In the genomic region with DNA sequence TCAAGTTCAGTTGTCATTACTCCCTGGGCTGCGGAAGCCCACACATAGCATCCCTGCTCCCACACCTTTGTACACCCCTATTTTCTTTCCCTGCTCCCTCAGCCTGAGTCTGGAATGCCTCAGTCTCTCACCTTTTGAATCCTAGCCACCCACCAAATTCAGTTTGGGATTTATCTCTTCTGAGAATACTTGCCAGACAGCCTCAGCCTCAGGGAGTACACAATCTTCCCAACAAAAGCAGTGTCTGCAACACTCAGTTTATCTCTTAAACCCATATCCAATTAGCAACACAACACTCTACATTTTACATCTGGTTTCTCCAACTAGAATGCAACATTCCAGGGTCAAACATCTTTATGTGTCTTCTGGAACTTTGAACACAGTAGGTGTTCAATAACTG, we compare ENCODE assay signal across 26 cellular contexts.
"Had no signal": no experiment of that assay in that cellular context is flagged by ENCODE, and none has a peak within 500 bp of the region (broad histone marks: within the 10 kb centered on the region; RNA-seq: fewer than 3 reads in every experiment).

No MANE protein-coding gene starts in this region.

- H3K27me3 Mint-ChIP-seq: stimulated activated memory B cell treated with anti-CD40 and anti-IgM and Interleukin-4, amounts not matched to agents 10 μg/mL and 1 μg/mL and 100 μg/mL, for 72 hours had no signal

- H3K4me3 ChIP-seq: heart left ventricle, left ventricle myocardium inferior, lung, mucosa of descending colon, right atrium auricular region, right lobe of liver, skin epidermis, spleen, testis, thyroid gland, transverse colon, upper lobe of left lung, vagina had no signal

- H3K27ac Mint-ChIP-seq: naive thymus-derived CD4-positive, alpha-beta T cell; natural killer cell treated with Interleukin-12 subunit alpha and Interleukin-12 subunit beta and Interleukin-15 and Interleukin-18, amount 100 ng/mL, for 72 hours; progenitor cell of endocrine pancreas; stimulated activated memory B cell treated with anti-CD40 and anti-IgM and Interleukin-4, amounts not matched to agents 10 μg/mL and 1 μg/mL and 100 μg/mL, for 72 hours; stimulated activated naive CD8-positive, alpha-beta T cell treated with anti-CD3 and anti-CD28 coated beads, Interleukin-15, amount 100 ng/mL, for 72 hours had no signal

- H3K4me1 ChIP-seq: heart left ventricle, left ventricle myocardium inferior, parathyroid adenoma, right atrium auricular region, right lobe of liver, spleen, testis, thyroid gland, transverse colon, upper lobe of left lung, vagina had no signal

- DNase-seq: heart left ventricle; islet precursor cell; left ventricle myocardium inferior; midbrain; mucosa of descending colon; naive thymus-derived CD4-positive, alpha-beta T cell; occipital lobe; right lobe of liver; spleen; stimulated activated CD4-positive, alpha-beta T cell treated with anti-CD3 and anti-CD28 coated beads, Interleukin-4, amount 100 ng/mL, for 4 hours; stimulated activated CD8-positive, alpha-beta memory T cell treated with anti-CD3 and anti-CD28 coated beads, Interleukin-4, amount 100 ng/mL, for 48 hours; stimulated activated naive CD4-positive, alpha-beta T cell treated with Interleukin-2 at 50 U/mL for 16 hours; stimulated activated naive CD8-positive, alpha-beta T cell treated with anti-CD3 and anti-CD28 coated beads, Interleukin-15, amount 100 ng/mL, for 72 hours; testis; thyroid gland; transverse colon; upper lobe of left lung had no signal

- H3K9me3 Mint-ChIP-seq: stimulated activated memory B cell treated with anti-CD40 and anti-IgM and Interleukin-4, amounts not matched to agents 10 μg/mL and 1 μg/mL and 100 μg/mL, for 72 hours; stimulated activated naive CD8-positive, alpha-beta T cell treated with anti-CD3 and anti-CD28 coated beads, Interleukin-15, amount 100 ng/mL, for 72 hours had no signal

- H3K79me2 ChIP-seq: parathyroid adenoma had no signal

- H3K27me3 ChIP-seq: right atrium auricular region, right lobe of liver, spleen, testis, thyroid gland, transverse colon, upper lobe of left lung, vagina had no signal

- H3K27ac ChIP-seq: heart left ventricle, left ventricle myocardium inferior, parathyroid adenoma, right atrium auricular region, right lobe of liver, skin epidermis, spleen, thyroid gland, transverse colon, upper lobe of left lung, vagina had no signal

- H3K9ac ChIP-seq: parathyroid adenoma had no signal

- H3K4me3 Mint-ChIP-seq: naive thymus-derived CD4-positive, alpha-beta T cell; natural killer cell treated with Interleukin-12 subunit alpha and Interleukin-12 subunit beta and Interleukin-15 and Interleukin-18, amount 100 ng/mL, for 72 hours; neural crest cell; stimulated activated memory B cell treated with anti-CD40 and anti-IgM and Interleukin-4, amounts not matched to agents 10 μg/mL and 1 μg/mL and 100 μg/mL, for 72 hours; stimulated activated naive CD8-positive, alpha-beta T cell treated with anti-CD3 and anti-CD28 coated beads, Interleukin-15, amount 100 ng/mL, for 72 hours had no signal

- H3K4me1 Mint-ChIP-seq: neural crest cell; stimulated activated memory B cell treated with anti-CD40 and anti-IgM and Interleukin-4, amounts not matched to agents 10 μg/mL and 1 μg/mL and 100 μg/mL, for 72 hours; stimulated activated naive CD8-positive, alpha-beta T cell treated with anti-CD3 and anti-CD28 coated beads, Interleukin-15, amount 100 ng/mL, for 72 hours had no signal

- H3K36me3 Mint-ChIP-seq: naive thymus-derived CD4-positive, alpha-beta T cell; natural killer cell treated with Interleukin-12 subunit alpha and Interleukin-12 subunit beta and Interleukin-15 and Interleukin-18, amount 100 ng/mL, for 72 hours; stimulated activated memory B cell treated with anti-CD40 and anti-IgM and Interleukin-4, amounts not matched to agents 10 μg/mL and 1 μg/mL and 100 μg/mL, for 72 hours had no signal

- ATAC-seq: heart left ventricle; mucosa of descending colon; naive thymus-derived CD4-positive, alpha-beta T cell; natural killer cell treated with Interleukin-12 subunit alpha and Interleukin-12 subunit beta and Interleukin-15 and Interleukin-18, amount 100 ng/mL, for 72 hours; right lobe of liver; stimulated activated memory B cell treated with anti-CD40 and anti-IgM and Interleukin-4, amounts not matched to agents 10 μg/mL and 1 μg/mL and 100 μg/mL, for 72 hours; stimulated activated naive CD8-positive, alpha-beta T cell treated with anti-CD3 and anti-CD28 coated beads, Interleukin-15, amount 100 ng/mL, for 72 hours had no signal

- H3K36me3 ChIP-seq: heart left ventricle, left ventricle myocardium inferior, right atrium auricular region, right lobe of liver, spleen, thyroid gland, transverse colon, upper lobe of left lung, vagina had no signal

- H3K9me3 ChIP-seq: mucosa of descending colon, right atrium auricular region, right lobe of liver, testis, thyroid gland, transverse colon, upper lobe of left lung, vagina had no signal

- H2AFZ ChIP-seq: parathyroid adenoma had no signal
